Comparison of ENCODE assay signal across 8 cellular contexts in the genomic region with DNA sequence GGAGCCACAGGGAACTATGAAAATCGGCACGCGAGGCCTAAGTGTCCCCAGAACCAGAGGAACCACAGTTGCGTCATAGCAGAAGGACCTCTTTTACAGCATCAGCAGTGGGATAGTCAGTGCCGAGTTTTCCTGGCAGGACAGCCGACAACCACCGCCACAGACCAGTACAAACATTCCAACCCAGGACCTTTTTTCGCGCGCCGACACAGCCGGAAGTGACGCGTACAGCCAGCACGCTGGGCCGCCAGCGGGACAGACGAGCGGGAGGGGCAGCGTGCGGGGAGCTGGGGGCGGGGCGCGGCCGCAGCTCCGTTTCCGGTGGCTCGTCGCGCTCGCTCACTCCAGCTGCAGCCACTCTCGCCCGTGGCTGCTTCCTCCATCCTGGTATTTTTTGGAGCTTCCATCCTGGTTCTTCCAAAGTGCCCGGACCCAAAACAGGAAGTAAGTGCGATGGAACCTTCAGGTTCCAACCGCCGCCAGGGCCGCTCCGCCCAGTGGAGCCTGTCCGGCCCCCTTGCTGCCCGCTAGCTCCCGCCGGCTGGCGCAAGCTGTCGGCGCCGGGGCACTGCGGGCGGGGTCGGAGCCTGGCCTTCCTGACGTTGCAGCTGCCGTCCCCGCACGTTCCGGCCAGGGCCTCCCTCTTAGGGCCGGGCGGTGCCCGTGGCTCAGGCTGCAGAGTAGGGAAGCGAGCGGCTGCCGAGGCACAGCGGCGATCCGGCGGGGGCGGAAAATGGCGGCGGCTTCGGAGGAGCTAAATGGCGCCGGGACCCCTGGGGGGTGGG. TPM values are rescaled to one million over a fixed set of nuclear protein-coding genes. Genes with fewer than 3 reads are reported as not detected.
A peak's percentile ranks its signal among the peaks of the same experiment; 100 is the strongest.
DNase-seq lines count a peak whose midpoint lies in the region; ATAC-seq and TF ChIP-seq lines count a peak whose summit lies in the region.

A gene with protein sequence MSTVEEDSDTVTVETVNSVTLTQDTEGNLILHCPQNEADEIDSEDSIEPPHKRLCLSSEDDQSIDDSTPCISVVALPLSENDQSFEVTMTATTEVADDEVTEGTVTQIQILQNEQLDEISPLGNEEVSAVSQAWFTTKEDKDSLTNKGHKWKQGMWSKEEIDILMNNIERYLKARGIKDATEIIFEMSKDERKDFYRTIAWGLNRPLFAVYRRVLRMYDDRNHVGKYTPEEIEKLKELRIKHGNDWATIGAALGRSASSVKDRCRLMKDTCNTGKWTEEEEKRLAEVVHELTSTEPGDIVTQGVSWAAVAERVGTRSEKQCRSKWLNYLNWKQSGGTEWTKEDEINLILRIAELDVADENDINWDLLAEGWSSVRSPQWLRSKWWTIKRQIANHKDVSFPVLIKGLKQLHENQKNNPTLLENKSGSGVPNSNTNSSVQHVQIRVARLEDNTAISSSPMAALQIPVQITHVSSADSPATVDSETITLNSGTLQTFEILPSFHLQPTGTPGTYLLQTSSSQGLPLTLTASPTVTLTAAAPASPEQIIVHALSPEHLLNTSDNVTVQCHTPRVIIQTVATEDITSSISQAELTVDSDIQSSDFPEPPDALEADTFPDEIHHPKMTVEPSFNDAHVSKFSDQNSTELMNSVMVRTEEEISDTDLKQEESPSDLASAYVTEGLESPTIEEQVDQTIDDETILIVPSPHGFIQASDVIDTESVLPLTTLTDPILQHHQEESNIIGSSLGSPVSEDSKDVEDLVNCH (plus strand): TSS at position 342 of the 785 bp plus-strand sequence. CDS start 12,489 bp downstream, outside the sequence.

- peaks cover 6 to 7% of the 10 kb centered on the region in 2 donors for H3K36me3 Mint-ChIP-seq in CD14-positive monocyte

- H3K4me1 Mint-ChIP-seq in CD14-positive monocyte, result peaks cover 33% of the 10 kb centered on the region

- H3K9me3 ChIP-seq in liver (ENCODE audit: control insufficient read depth in 4 of 4, low read length in 3 of 4), result no peaks in the 10 kb centered on the region

- intact Hi-C loops in CD14-positive monocyte (cut with micrococcal nuclease), result loop anchor here (10.0 kb wide), 2 partner anchors 62 to 722 kb away; a partner anchor contains a TSS

- under 1% methylated on average over 71 of the region's 71 CpGs for WGBS in liver

- no peak for TF ChIP-seq RAD21 in liver (IDR thresholded peaks at IDR 0.05)

- peak within 1 kb of the TSS; percentile 96 to 97 for H3K4me3 Mint-ChIP-seq in CD14-positive monocyte

- peak; percentile 91 for ATAC-seq in GM19397 (IDR thresholded peaks at IDR 0.05; ENCODE audit: unreplicated experiment)
- peak; percentile 84 for ATAC-seq in HG03571 (IDR thresholded peaks at IDR 0.05; ENCODE audit: unreplicated experiment)

- TF ChIP-seq CTCF in CD14-positive monocyte (IDR thresholded peaks at IDR 0.05), result no peak
- TF ChIP-seq CTCF in liver (IDR thresholded peaks at IDR 0.05; ENCODE audit: low read depth, low read length, missing input control), result peak; percentile 3

- peak within 1 kb of the TSS; percentile 88 to 95 for H3K9ac ChIP-seq in liver (ENCODE audit: low read depth in 1 of 2, low read length in 2 of 2)

- peaks cover 0 to 3% (median under 1%) of the 10 kb centered on the region in 7 donors for H3K9me3 Mint-ChIP-seq in CD14-positive monocyte

- peak within 1 kb of the TSS; percentile 97 to 100 (median 99) for H3K27ac Mint-ChIP-seq in CD14-positive monocyte

- H3K4me3 ChIP-seq in liver (ENCODE audit: low read depth in 1 of 3, low read length in 3 of 3), result peak within 1 kb of the TSS; percentile 84 to 98 (median 86)

- H3K27ac ChIP-seq in liver (ENCODE audit: low read depth in 1 of 2, low read length in 2 of 2), result peak within 1 kb of the TSS; percentile 95 to 96

- H3K36me3 ChIP-seq in liver (ENCODE audit: control insufficient read depth in 4 of 4, insufficient read depth in 3 of 4, low read depth in 1 of 4, low read length in 3 of 4), result no peaks in the 10 kb centered on the region

- H3K4me1 ChIP-seq in liver (ENCODE audit: control insufficient read depth in 4 of 4, insufficient read depth in 4 of 4, low read length in 3 of 4), result peaks cover 3 to 39% (median 26%) of the 10 kb centered on the region in 4 donors

- H3K27me3 Mint-ChIP-seq in CD14-positive monocyte (ENCODE audit: low read depth in 3 of 3), result peaks cover 0 to 4% (median 0%) of the 10 kb centered on the region in 3 donors

- DNase-seq in CD14-positive monocyte (ENCODE audit: low spot score), result peak; percentile 85
- peak; percentile 94 for DNase-seq in NCI-H82 (lab: John Stamatoyannopoulos, UW)
- DNase-seq in activated CD4-positive, alpha-beta T cell treated with anti-CD3 and anti-CD28 coated beads, Interleukin-2, amount 50 U/mL, for 48 hours, result peak; percentile 87 to 90
- peak; percentile 91 to 96 for DNase-seq in dermis microvascular lymphatic vessel endothelial cell (ENCODE audit: low read depth in 2 of 2)
- DNase-seq in stimulated activated CD4-positive, alpha-beta T cell treated with anti-CD3 and anti-CD28 coated beads, Interleukin-4, amount 100 ng/mL, for 24 hours, result peak; percentile 88

- H3K27me3 ChIP-seq in liver (ENCODE audit: control insufficient read depth in 4 of 4, insufficient read depth in 4 of 4, low read length in 3 of 4), result no peaks in the 10 kb centered on the region

TF ChIP-seq in liver, 16 proteins besides CTCF, POLR2A, EP300 and RAD21:
- TF ChIP-seq SP1 (IDR thresholded peaks at IDR 0.05) (peak; percentile 70), TAF1 (conservative IDR thresholded peaks at IDR 0.05) (peak; percentile 80), HNF4A (conservative IDR thresholded peaks at IDR 0.05) (no peak), JUND (IDR thresholded peaks at IDR 0.05) (no peak), FOXA1 (IDR thresholded peaks at IDR 0.05) (peak; percentile 43), RXRA (IDR thresholded peaks at IDR 0.05) (no peak), GABPA (IDR thresholded peaks at IDR 0.05 in 1 of 2, conservative IDR thresholded peaks at IDR 0.05 in 1 of 2) (peak; percentile 77 to 94), FOXA2 (IDR thresholded peaks at IDR 0.05) (no peak), HNF4G (IDR thresholded peaks at IDR 0.05) (no peak), EGR1 (IDR thresholded peaks at IDR 0.05; ENCODE audit: low read depth in 2 of 2) (peak; percentile 16 to 52), YY1 (IDR thresholded peaks at IDR 0.05) (peak; percentile 96)
- TF ChIP-seq, protein P1, sequence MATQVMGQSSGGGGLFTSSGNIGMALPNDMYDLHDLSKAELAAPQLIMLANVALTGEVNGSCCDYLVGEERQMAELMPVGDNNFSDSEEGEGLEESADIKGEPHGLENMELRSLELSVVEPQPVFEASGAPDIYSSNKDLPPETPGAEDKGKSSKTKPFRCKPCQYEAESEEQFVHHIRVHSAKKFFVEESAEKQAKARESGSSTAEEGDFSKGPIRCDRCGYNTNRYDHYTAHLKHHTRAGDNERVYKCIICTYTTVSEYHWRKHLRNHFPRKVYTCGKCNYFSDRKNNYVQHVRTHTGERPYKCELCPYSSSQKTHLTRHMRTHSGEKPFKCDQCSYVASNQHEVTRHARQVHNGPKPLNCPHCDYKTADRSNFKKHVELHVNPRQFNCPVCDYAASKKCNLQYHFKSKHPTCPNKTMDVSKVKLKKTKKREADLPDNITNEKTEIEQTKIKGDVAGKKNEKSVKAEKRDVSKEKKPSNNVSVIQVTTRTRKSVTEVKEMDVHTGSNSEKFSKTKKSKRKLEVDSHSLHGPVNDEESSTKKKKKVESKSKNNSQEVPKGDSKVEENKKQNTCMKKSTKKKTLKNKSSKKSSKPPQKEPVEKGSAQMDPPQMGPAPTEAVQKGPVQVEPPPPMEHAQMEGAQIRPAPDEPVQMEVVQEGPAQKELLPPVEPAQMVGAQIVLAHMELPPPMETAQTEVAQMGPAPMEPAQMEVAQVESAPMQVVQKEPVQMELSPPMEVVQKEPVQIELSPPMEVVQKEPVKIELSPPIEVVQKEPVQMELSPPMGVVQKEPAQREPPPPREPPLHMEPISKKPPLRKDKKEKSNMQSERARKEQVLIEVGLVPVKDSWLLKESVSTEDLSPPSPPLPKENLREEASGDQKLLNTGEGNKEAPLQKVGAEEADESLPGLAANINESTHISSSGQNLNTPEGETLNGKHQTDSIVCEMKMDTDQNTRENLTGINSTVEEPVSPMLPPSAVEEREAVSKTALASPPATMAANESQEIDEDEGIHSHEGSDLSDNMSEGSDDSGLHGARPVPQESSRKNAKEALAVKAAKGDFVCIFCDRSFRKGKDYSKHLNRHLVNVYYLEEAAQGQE (IDR thresholded peaks at IDR 0.05), result peak; percentile 38
- TF ChIP-seq, protein P2, sequence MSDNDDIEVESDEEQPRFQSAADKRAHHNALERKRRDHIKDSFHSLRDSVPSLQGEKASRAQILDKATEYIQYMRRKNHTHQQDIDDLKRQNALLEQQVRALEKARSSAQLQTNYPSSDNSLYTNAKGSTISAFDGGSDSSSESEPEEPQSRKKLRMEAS (IDR thresholded peaks at IDR 0.05), result peak; percentile 16
TF ChIP-seq in liver: peak in this region for 8.

RNA-seq across cellular contexts. Expression of the gene that starts here (rescaled TPM):
- 1 to 10 TPM; 4.9 to 8.3 TPM for polyA plus RNA-seq in CD14-positive monocyte
- 27.6 and 38.9 TPM in 2 replicates for total RNA-seq in dermis microvascular lymphatic vessel endothelial cell
- 10 to 100 TPM; 35.3 to 54.6 TPM for total RNA-seq in liver
- polyA plus RNA-seq in liver, result 10 to 100 TPM in 1 of 2 donors, 1 to 10 TPM in 1; 6.5 to 16.6 TPM

Comparison
In these comparisons a context has a peak if more than half of its experiments do, and no peak if none do; other contexts are left out.
1. Peak in every context shown above with its lines: DNase-seq, ATAC-seq, H3K4me3 ChIP-seq and H3K27ac ChIP-seq.